25 cellular contexts compared by ENCODE assay signal in genomic region chr3:118907909-118908308, GRCh38.
"Had no signal": no experiment of that assay in that cellular context is flagged by ENCODE, and none has a peak within 500 bp of the region (broad histone marks: within the 10 kb centered on the region; RNA-seq: fewer than 3 reads in every experiment).

No MANE protein-coding gene starts in this region.

- H3K27me3 ChIP-seq: esophagus squamous epithelium, heart right ventricle, right atrium auricular region, sigmoid colon, transverse colon, upper lobe of right lung, uterus had no signal

- H3K9me3 ChIP-seq: esophagus squamous epithelium, heart right ventricle, prostate gland, right atrium auricular region, sigmoid colon, transverse colon, upper lobe of right lung, uterus had no signal

- ATAC-seq: heart right ventricle; left lobe of liver; naive thymus-derived CD8-positive, alpha-beta T cell; stimulated activated naive B cell treated with anti-CD40 and anti-IgM and Interleukin-4, amounts not matched to agents 10 μg/mL and 1 μg/mL and 100 μg/mL, for 72 hours; upper lobe of right lung had no signal

- H3K36me3 ChIP-seq: esophagus squamous epithelium, heart right ventricle, prostate gland, right atrium auricular region, sigmoid colon, transverse colon, upper lobe of right lung, uterus had no signal

- DNase-seq: dermis blood vessel endothelial cell; effector memory CD4-positive, alpha-beta T cell; erythroblast; esophagus squamous epithelium; foreskin melanocyte; glutamatergic neuron; heart right ventricle; hippocampal formation; immature natural killer cell; mesenchymal stem cell; naive thymus-derived CD8-positive, alpha-beta T cell; nephron progenitor cell; nucleus accumbens; sigmoid colon; stimulated activated CD4-positive, alpha-beta T cell treated with anti-CD3 and anti-CD28 coated beads, Interleukin-15, amount 100 ng/mL, for 24 hours; stimulated activated CD4-positive, alpha-beta T cell treated with anti-CD3 and anti-CD28 coated beads, Interleukin-2, amount 100 ng/mL, for 48 hours; stimulated activated naive B cell treated with anti-CD40 and anti-IgM and Interleukin-4, amounts not matched to agents 10 μg/mL and 1 μg/mL and 100 μg/mL, for 72 hours; transverse colon; upper lobe of right lung; uterus had no signal

- H3K4me1 ChIP-seq: esophagus squamous epithelium, heart right ventricle, prostate gland, right atrium auricular region, sigmoid colon, transverse colon, upper lobe of right lung, uterus had no signal

- H3K4me3 ChIP-seq: coronary artery, esophagus squamous epithelium, heart right ventricle, prostate gland, right atrium auricular region, sigmoid colon, skin epidermis, transverse colon, upper lobe of right lung, uterus had no signal

- H3K27ac ChIP-seq: coronary artery, esophagus squamous epithelium, heart right ventricle, prostate gland, right atrium auricular region, sigmoid colon, skin epidermis, transverse colon, upper lobe of right lung, uterus had no signal
